ENCODE assay signal across 1 cellular context in genomic region chr1:8860738-8861516, GRCh38.
A peak's percentile ranks its signal among the peaks of the same experiment; 100 is the strongest.
TF ChIP-seq lines count a peak whose summit lies in the region.

No MANE protein-coding gene starts in this region.

TF ChIP-seq in HepG2, 621 proteins besides CTCF, POLR2A, EP300 and RAD21 (continued from another document):
- TF ChIP-seq PBX2 (CRISPR knock-in tag; IDR thresholded peaks at IDR 0.05), result no peak
- TF ChIP-seq ZNF205 (CRISPR knock-in tag; IDR thresholded peaks at IDR 0.05), result no peak
- no peak for TF ChIP-seq ZNF235 (CRISPR knock-in tag; IDR thresholded peaks at IDR 0.05; ENCODE audit: borderline replicate concordance)
- peak; percentile 12; the same call in 1 of the 2 replicates for TF ChIP-seq POLR2G (IDR thresholded peaks at IDR 0.05; ENCODE audit: low read depth, low read length)
- TF ChIP-seq XBP1 (CRISPR knock-in tag; IDR thresholded peaks at IDR 0.05), result no peak
- TF ChIP-seq NCOA5 (CRISPR knock-in tag; IDR thresholded peaks at IDR 0.05), result no peak
- TF ChIP-seq RNF219 (CRISPR knock-in tag; IDR thresholded peaks at IDR 0.05), result no peak
- no peak for TF ChIP-seq FOXP1 (IDR thresholded peaks at IDR 0.05)
- TF ChIP-seq FOXP1 (CRISPR knock-in tag; IDR thresholded peaks at IDR 0.05), result no peak
- TF ChIP-seq IRX3 (CRISPR knock-in tag; IDR thresholded peaks at IDR 0.05; ENCODE audit: borderline replicate concordance, low read depth), result no peak
- TF ChIP-seq RNF2 (conservative IDR thresholded peaks at IDR 0.05; ENCODE audit: low read depth), result no peak
- no peak for TF ChIP-seq SMAD9 (CRISPR knock-in tag; IDR thresholded peaks at IDR 0.05)
- no peak for TF ChIP-seq TBX3 (IDR thresholded peaks at IDR 0.05; ENCODE audit: borderline replicate concordance)
- no peak for TF ChIP-seq JDP2 (CRISPR knock-in tag; IDR thresholded peaks at IDR 0.05; ENCODE audit: borderline replicate concordance)
- TF ChIP-seq SNAI1 (CRISPR knock-in tag; IDR thresholded peaks at IDR 0.05; ENCODE audit: borderline replicate concordance), result no peak
- 0 out of 2 replicates have a peak, but pooled peaks have one; percentile 16 for TF ChIP-seq ZNF709 (CRISPR knock-in tag; IDR thresholded peaks at IDR 0.05)
- TF ChIP-seq MEF2D (CRISPR knock-in tag; IDR thresholded peaks at IDR 0.05), result no peak
- TF ChIP-seq ZKSCAN5 (CRISPR knock-in tag; IDR thresholded peaks at IDR 0.05), result no peak
- TF ChIP-seq, protein P1, sequence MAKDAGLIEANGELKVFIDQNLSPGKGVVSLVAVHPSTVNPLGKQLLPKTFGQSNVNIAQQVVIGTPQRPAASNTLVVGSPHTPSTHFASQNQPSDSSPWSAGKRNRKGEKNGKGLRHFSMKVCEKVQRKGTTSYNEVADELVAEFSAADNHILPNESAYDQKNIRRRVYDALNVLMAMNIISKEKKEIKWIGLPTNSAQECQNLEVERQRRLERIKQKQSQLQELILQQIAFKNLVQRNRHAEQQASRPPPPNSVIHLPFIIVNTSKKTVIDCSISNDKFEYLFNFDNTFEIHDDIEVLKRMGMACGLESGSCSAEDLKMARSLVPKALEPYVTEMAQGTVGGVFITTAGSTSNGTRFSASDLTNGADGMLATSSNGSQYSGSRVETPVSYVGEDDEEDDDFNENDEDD (CRISPR knock-in tag; IDR thresholded peaks at IDR 0.05; ENCODE audit: borderline replicate concordance), result no peak
- TF ChIP-seq ZNF292 (CRISPR knock-in tag; IDR thresholded peaks at IDR 0.05; ENCODE audit: borderline replicate concordance, low read depth), result no peak
- no peak for TF ChIP-seq JUND (CRISPR knock-in tag; IDR thresholded peaks at IDR 0.05)
- no peak for TF ChIP-seq TBX2 (CRISPR knock-in tag; IDR thresholded peaks at IDR 0.05; ENCODE audit: borderline replicate concordance)
- no peak for TF ChIP-seq ZNF75D (CRISPR knock-in tag; IDR thresholded peaks at IDR 0.05; ENCODE audit: borderline replicate concordance)
- TF ChIP-seq ZNF891 (CRISPR knock-in tag; IDR thresholded peaks at IDR 0.05), result no peak
- no peak for TF ChIP-seq ZNF674 (CRISPR knock-in tag; IDR thresholded peaks at IDR 0.05; ENCODE audit: low read depth)
- no peak for TF ChIP-seq RARA (CRISPR knock-in tag; IDR thresholded peaks at IDR 0.05)
